In genomic region chr12:68865399-68866154, GRCh38 we compare ENCODE assay signal across 1 cellular context.
TF ChIP-seq lines count a peak whose summit lies in the region.

No MANE protein-coding gene starts in this region.

TF ChIP-seq in H1, 55 proteins besides CTCF, POLR2A, EP300 and RAD21 (continued from another document):
- no peak for TF ChIP-seq RXRA (IDR thresholded peaks at IDR 0.05; ENCODE audit: insufficient read depth, low read depth, low read length)
